11 cellular contexts compared by ENCODE assay signal in the genomic region with DNA sequence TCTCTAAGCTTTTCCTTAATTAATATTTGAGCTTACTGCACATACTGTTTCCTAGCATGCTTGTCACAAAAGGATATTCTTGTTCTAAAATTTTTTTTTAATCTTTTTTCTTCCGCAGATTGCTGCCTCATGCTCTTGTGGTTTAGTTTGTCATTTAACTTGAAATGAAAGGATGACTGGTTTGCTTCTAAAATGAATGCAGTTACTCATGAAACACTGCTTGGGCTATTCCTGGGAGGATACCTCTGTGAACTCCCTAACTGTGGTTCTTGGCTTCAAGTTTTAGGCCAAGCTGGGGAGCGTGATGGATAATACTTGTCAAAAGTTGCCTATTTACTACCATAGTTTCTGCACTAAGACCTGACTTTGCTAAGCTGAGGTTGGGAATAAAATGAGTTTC.
DNase-seq lines count a peak whose midpoint lies in the region; ATAC-seq and TF ChIP-seq lines count a peak whose summit lies in the region.
"Had no signal": no experiment of that assay in that cellular context is flagged by ENCODE, and none has a peak within 500 bp of the region (broad histone marks: within the 10 kb centered on the region; RNA-seq: fewer than 3 reads in every experiment).

No MANE protein-coding gene starts in this region.

- H2AFZ ChIP-seq in trophoblast cell (ENCODE audit: insufficient read depth, low read length, poor library complexity): no peak overlapping the region

- H3K27ac ChIP-seq in gastrocnemius medialis (peak overlapping the region; percentile 85 to 90 (median 86)), trophoblast cell (ENCODE audit: low read depth, low read length) (no peak overlapping the region)

- no peaks in the 10 kb centered on the region for H3K79me1 ChIP-seq in trophoblast cell (ENCODE audit: low read length)

- no peak overlapping the region for H2BK12ac ChIP-seq in trophoblast cell (ENCODE audit: low read length)

- no peak overlapping the region for H4K91ac ChIP-seq in trophoblast cell (ENCODE audit: low read depth, low read length)

- H3K9me3 ChIP-seq in gastrocnemius medialis (no peaks in the 10 kb centered on the region), trophoblast cell (ENCODE audit: insufficient read depth, low read depth, low read length) (no peaks in the 10 kb centered on the region)

- in situ Hi-C loops in gastrocnemius medialis (cut with MboI; ENCODE audit: low sequenced_read_pairs in 4 of 4): no loop called here

- no peak overlapping the region for H2BK120ac ChIP-seq in trophoblast cell (ENCODE audit: insufficient read depth, low read length, poor library complexity)

- H3K27me3 ChIP-seq in gastrocnemius medialis: no peaks in the 10 kb centered on the region
- no peaks in the 10 kb centered on the region for H3K27me3 ChIP-seq in trophoblast cell (ENCODE audit: insufficient read depth, low read length)

- no peak overlapping the region for H2AK5ac ChIP-seq in trophoblast cell (ENCODE audit: low read length)

- no peak overlapping the region for H3K23ac ChIP-seq in trophoblast cell (ENCODE audit: low read length)

- H4K12ac ChIP-seq in trophoblast cell (ENCODE audit: low read depth, low read length): no peak overlapping the region

- no CpG with 5 or more reads among the region's 2 CpGs for WGBS in trophoblast cell (ENCODE audit: extremely low coverage, insufficient coverage, insufficient read length)

- H3K4me1 ChIP-seq in gastrocnemius medialis (peaks cover 50 to 57% of the 10 kb centered on the region in 2 donors), trophoblast cell (ENCODE audit: control insufficient read depth in 1 of 2, insufficient read depth in 2 of 2, low read length in 2 of 2) (no peaks in the 10 kb centered on the region)

- DNase-seq in GM12865 (ENCODE audit: low read depth): peak; percentile 6
- DNase-seq in dedifferentiated amniotic fluid mesenchymal stem cell (ENCODE audit: extremely low spot score): peak; percentile 59
- DNase-seq in gastrocnemius medialis: no peak
- no peak for DNase-seq in trophoblast cell
- DNase-seq in NCI-H2107 treated with DMSO at 0.1 percent for 48 hours (lab: John Stamatoyannopoulos, UW; ENCODE audit: unreplicated experiment): no peak
- DNase-seq: activated CD4-positive, alpha-beta T cell treated with anti-CD3 and anti-CD28 coated beads, Interleukin-2, amount 50 U/mL, for 4 hours; activated naive CD8-positive, alpha-beta T cell treated with anti-CD3 and anti-CD28 coated beads, Interleukin-2, amount 10 ng/mL, durations not matched to agents 7 days and 5 days; GF-D8; NCI-H446 had no signal

- no peak overlapping the region for H2BK5ac ChIP-seq in trophoblast cell (ENCODE audit: low read depth, low read length, poor library complexity)

- H3K36me3 ChIP-seq in gastrocnemius medialis (peaks cover 0 to 10% of the 10 kb centered on the region in 2 donors), trophoblast cell (ENCODE audit: control insufficient read depth in 1 of 2, insufficient read depth in 2 of 2, low read length in 2 of 2) (peaks cover 2 to 3% of the 10 kb centered on the region in 2 experiments)

- intact Hi-C loops in gastrocnemius medialis (cut with DNase I; ENCODE audit: low total_unique reads): no loop called here

- H3K14ac ChIP-seq in trophoblast cell (ENCODE audit: low read length): no peak overlapping the region

- H3K4ac ChIP-seq in trophoblast cell (ENCODE audit: low read depth, low read length): no peak overlapping the region

- no peak overlapping the region for H3K18ac ChIP-seq in trophoblast cell (ENCODE audit: low read length)

- ATAC-seq in HG03342 (IDR thresholded peaks at IDR 0.05; ENCODE audit: unreplicated experiment): peak; percentile 71
- peak; percentile 73 to 87 for ATAC-seq in gastrocnemius medialis
- no peak for ATAC-seq in HG03432 (IDR thresholded peaks at IDR 0.05; ENCODE audit: unreplicated experiment)

- TF ChIP-seq POLR2A in gastrocnemius medialis (IDR thresholded peaks at IDR 0.05): no peak

- no peak overlapping the region for H3K4me3 ChIP-seq in GM12865 (ENCODE audit: low read depth, low read length)
- H3K4me3 ChIP-seq in gastrocnemius medialis: no peak overlapping the region
- no peak overlapping the region for H3K4me3 ChIP-seq in trophoblast cell (ENCODE audit: low read depth, low read length)

- H4K8ac ChIP-seq in trophoblast cell (ENCODE audit: low read depth, low read length): no peak overlapping the region

- H3K79me2 ChIP-seq in trophoblast cell (ENCODE audit: control insufficient read depth, insufficient read depth, low read length, poor library complexity): no peaks in the 10 kb centered on the region

- H3K9ac ChIP-seq in trophoblast cell (ENCODE audit: low read length): no peak overlapping the region

- no peak for TF ChIP-seq CTCF in GM12865 (IDR thresholded peaks at IDR 0.05; ENCODE audit: insufficient read depth, low read depth, low read length, missing control alignments)
- TF ChIP-seq CTCF in gastrocnemius medialis (IDR thresholded peaks at IDR 0.05 in 4 of 5, conservative IDR thresholded peaks at IDR 0.05 in 1 of 5): no peak

- no peak overlapping the region for H3K4me2 ChIP-seq in trophoblast cell (ENCODE audit: low read length)

Comparison
In these comparisons a context has a peak if more than half of its experiments do, and no peak if none do; other contexts are left out.
1. DNase-seq: peak in GM12865 (single experiment) and dedifferentiated amniotic fluid mesenchymal stem cell (single experiment); none in gastrocnemius medialis (0 of 2), trophoblast cell (0 of 2) and NCI-H2107 treated with DMSO at 0.1 percent for 48 hours (single experiment).